Comparison of ENCODE assay signal across 7 cellular contexts in genomic region chr19:35673121-35673804, GRCh38. TPM values are rescaled to one million over a fixed set of nuclear protein-coding genes. Genes with fewer than 3 reads are reported as not detected.
DNase-seq lines count a peak whose midpoint lies in the region; ATAC-seq, FAIRE-seq and TF ChIP-seq lines count a peak whose summit lies in the region.

No MANE protein-coding gene starts in this region.

- H3K9me3 ChIP-seq in iPS-20b (ENCODE audit: insufficient read depth, low read depth, low read length): no peaks in the 10 kb centered on the region

- H3K4me3 ChIP-seq in astrocyte of the cerebellum (ENCODE audit: low read depth, low read length): peak overlapping the region; percentile 32
- H3K4me3 ChIP-seq in iPS-20b (ENCODE audit: low read length): peak overlapping the region; percentile 75

- no peak for ATAC-seq in HG03442 (IDR thresholded peaks at IDR 0.05; ENCODE audit: unreplicated experiment)

- DNase-seq in H54 (ENCODE audit: insufficient read length, low spot score) (peak; percentile 85), SK-MEL-5 (ENCODE audit: low read depth, low spot score) (peak; percentile 87), astrocyte of the cerebellum (ENCODE audit: low read depth) (no peak), NCI-H187 treated with DMSO at 0.1 percent for 48 hours (lab: John Stamatoyannopoulos, UW) (no peak)
- peak; percentile 38 to 55 for DNase-seq in stimulated activated CD4-positive, alpha-beta T cell treated with anti-CD3 and anti-CD28 coated beads, Interleukin-4, amount 100 ng/mL, for 48 hours (ENCODE audit: low read depth in 2 of 2)

- FAIRE-seq in H54 (lab: Jason Lieb, UNC): peak; percentile 53

- TF ChIP-seq CTCF in astrocyte of the cerebellum (IDR thresholded peaks at IDR 0.05; ENCODE audit: low read depth, low read length, missing control alignments): no peak

- H3K36me3 ChIP-seq in iPS-20b (ENCODE audit: insufficient read depth, low read depth, low read length): no peaks in the 10 kb centered on the region

- no peaks in the 10 kb centered on the region for H3K4me1 ChIP-seq in iPS-20b (ENCODE audit: insufficient read depth, low read length)

- in situ Hi-C loops in SK-MEL-5 (cut with HindIII; ENCODE audit: low pct_unique_long_range_greater_than_20kb, low sequenced_read_pairs) (no loop called here), astrocyte of the cerebellum (cut with HindIII; ENCODE audit: low sequenced_read_pairs) (no loop called here)

- peak overlapping the region; percentile 38; the same call in 1 of the 2 replicates for H3K9ac ChIP-seq in iPS-20b (ENCODE audit: low read depth, low read length)

- no peak overlapping the region for H3K27ac ChIP-seq in iPS-20b (ENCODE audit: low read length)

- H3K27me3 ChIP-seq in iPS-20b (ENCODE audit: insufficient read depth, low read length): peaks cover 36% of the 10 kb centered on the region

- 0 out of 2 replicates have a peak, but pooled peaks have one; percentile 34 for TF ChIP-seq POLR2A in H54 (IDR thresholded peaks at IDR 0.05; ENCODE audit: low read depth, low read length)

RNA-seq across cellular contexts. Expression of gene UPK1A, which starts 6.9 kb away (rescaled TPM):
- total RNA-seq in SK-MEL-5 (2014; rRNA removed; shearing (Covaris generic)): not detected in 2 replicates
- polyA plus RNA-seq in SK-MEL-5 (2015; cell fraction: cytosol; rRNA removed): 0.12 TPM in 1 of 2 replicates, not detected in the other
- polyA plus RNA-seq in SK-MEL-5 (2015; cell fraction: nucleus; rRNA removed): not detected in 2 replicates

RNA-seq across cellular contexts. Expression of gene COX6B1, which starts 25.1 kb away (rescaled TPM):
- total RNA-seq in SK-MEL-5 (2014; rRNA removed; shearing (Covaris generic)): 568 and 619 TPM in 2 replicates
- polyA plus RNA-seq in SK-MEL-5 (2015; cell fraction: cytosol; rRNA removed): 362 and 490 TPM in 2 replicates
- 30.6 and 59.6 TPM in 2 replicates for polyA plus RNA-seq in SK-MEL-5 (2015; cell fraction: nucleus; rRNA removed)

RNA-seq across cellular contexts. Expression of gene ZBTB32, which starts 31.1 kb away (rescaled TPM):
- total RNA-seq in SK-MEL-5 (2014; rRNA removed; shearing (Covaris generic)): not detected in 2 replicates
- polyA plus RNA-seq in SK-MEL-5 (2015; cell fraction: cytosol; rRNA removed): not detected in 2 replicates
- not detected in 2 replicates for polyA plus RNA-seq in SK-MEL-5 (2015; cell fraction: nucleus; rRNA removed)

RNA-seq across cellular contexts. Expression of gene ETV2, which starts 31.7 kb away (rescaled TPM):
- 0.40 TPM in 1 of 2 replicates, not detected in the other for total RNA-seq in SK-MEL-5 (2014; rRNA removed; shearing (Covaris generic))
- 1.2 TPM in 2 replicates for polyA plus RNA-seq in SK-MEL-5 (2015; cell fraction: cytosol; rRNA removed)
- 1.5 TPM in 1 of 2 replicates, not detected in the other for polyA plus RNA-seq in SK-MEL-5 (2015; cell fraction: nucleus; rRNA removed)

RNA-seq across cellular contexts. Expression of gene RBM42, which starts 44.4 kb away (rescaled TPM):
- 54.5 and 58.2 TPM in 2 replicates for total RNA-seq in SK-MEL-5 (2014; rRNA removed; shearing (Covaris generic))
- 99.3 and 109 TPM in 2 replicates for polyA plus RNA-seq in SK-MEL-5 (2015; cell fraction: cytosol; rRNA removed)
- 20.0 and 38.4 TPM in 2 replicates for polyA plus RNA-seq in SK-MEL-5 (2015; cell fraction: nucleus; rRNA removed)

Comparison
In these comparisons a context has a peak if more than half of its experiments do, and no peak if none do; other contexts are left out.
1. DNase-seq: peak in H54 (single experiment), SK-MEL-5 (single experiment) and stimulated activated CD4-positive, alpha-beta T cell treated with anti-CD3 and anti-CD28 coated beads, Interleukin-4, amount 100 ng/mL, for 48 hours (2 of 2); none in astrocyte of the cerebellum (single experiment) and NCI-H187 treated with DMSO at 0.1 percent for 48 hours (single experiment).